In genomic region chr17:70168979-70169706, GRCh38 we compare ENCODE assay signal across 8 cellular contexts. TPM values are rescaled to one million over a fixed set of nuclear protein-coding genes. Genes with fewer than 3 reads are reported as not detected.
DNase-seq lines count a peak whose midpoint lies in the region; ATAC-seq lines count a peak whose summit lies in the region.

Gene KCNJ2 (plus strand): TSS chr17:70169532. CDS start chr17:70175040, 5,508 bp downstream.

- CTCF ChIA-PET in CD8-positive, alpha-beta memory T cell (lab: Charles Lee): no interaction called here

- H3K36me3 ChIP-seq in CD8-positive, alpha-beta memory T cell (ENCODE audit: insufficient read depth, low read length): no peaks in the 10 kb centered on the region
- no peaks in the 10 kb centered on the region for H3K36me3 ChIP-seq in subcutaneous abdominal adipose tissue (ENCODE audit: control insufficient read depth in 5 of 5, insufficient read depth in 5 of 5, low read length in 5 of 5)

- no peak within 1 kb of the TSS for H3K4me3 ChIP-seq in CD8-positive, alpha-beta memory T cell (ENCODE audit: low read length)
- peak within 1 kb of the TSS; percentile 69 to 78 (median 74) for H3K4me3 ChIP-seq in subcutaneous abdominal adipose tissue (ENCODE audit: low read depth in 1 of 5, low read length in 5 of 5)

- DNase-seq in CD8-positive, alpha-beta memory T cell: peak in 1 of 5 donors; percentile 3
- DNase-seq in NCI-H69 (lab: John Stamatoyannopoulos, UW) (peak; percentile 93), fibroblast of peridontal ligament (ENCODE audit: extremely low read depth) (peak; percentile 72), myocyte (ENCODE audit: low read depth) (peak; percentile 94)
- DNase-seq in activated T-cell treated with anti-CD3 and anti-CD28 coated beads, Interleukin-2, amount 50 U/mL, for 24 hours: peak; percentile 62

- H3K36me3 Mint-ChIP-seq in CD8-positive, alpha-beta memory T cell: no peaks in the 10 kb centered on the region
- no peaks in the 10 kb centered on the region for H3K36me3 Mint-ChIP-seq in activated T-cell treated with anti-CD3 and anti-CD28 coated beads, Interleukin-2, amount 50 U/mL, for 24 hours (ENCODE audit: low read depth)

- peaks cover 11% of the 10 kb centered on the region for H3K4me1 ChIP-seq in CD8-positive, alpha-beta memory T cell (ENCODE audit: insufficient read depth, low read length)
- H3K4me1 ChIP-seq in subcutaneous abdominal adipose tissue (ENCODE audit: control insufficient read depth in 5 of 5, insufficient read depth in 5 of 5, low read length in 5 of 5): peaks cover 3 to 27% (median 23%) of the 10 kb centered on the region in 5 donors

- H3K9me3 ChIP-seq in CD8-positive, alpha-beta memory T cell (ENCODE audit: low read length): no peaks in the 10 kb centered on the region
- no peaks in the 10 kb centered on the region for H3K9me3 ChIP-seq in subcutaneous abdominal adipose tissue (ENCODE audit: control insufficient read depth in 5 of 5, low read length in 5 of 5)

- no peak within 1 kb of the TSS for H3K27ac ChIP-seq in CD8-positive, alpha-beta memory T cell (ENCODE audit: low read depth, low read length)
- peak within 1 kb of the TSS; percentile 9 for H3K27ac ChIP-seq in subcutaneous abdominal adipose tissue (ENCODE audit: low read depth, low read length)

- peak within 1 kb of the TSS in 1 of 8 donors; percentile 39 for H3K27ac Mint-ChIP-seq in CD8-positive, alpha-beta memory T cell
- no peak within 1 kb of the TSS for H3K27ac Mint-ChIP-seq in activated T-cell treated with anti-CD3 and anti-CD28 coated beads, Interleukin-2, amount 50 U/mL, for 24 hours

- peak; percentile 96 for ATAC-seq in GM19452 (IDR thresholded peaks at IDR 0.05; ENCODE audit: unreplicated experiment)
- ATAC-seq in HG03469 (IDR thresholded peaks at IDR 0.05; ENCODE audit: unreplicated experiment): peak; percentile 91

- peaks cover 0 to 1% (median 0%) of the 10 kb centered on the region in 5 donors for H3K9me3 Mint-ChIP-seq in CD8-positive, alpha-beta memory T cell
- no peaks in the 10 kb centered on the region for H3K9me3 Mint-ChIP-seq in activated T-cell treated with anti-CD3 and anti-CD28 coated beads, Interleukin-2, amount 50 U/mL, for 24 hours

- H3K4me3 Mint-ChIP-seq in CD8-positive, alpha-beta memory T cell: peak within 1 kb of the TSS in 6 of 7 donors; percentile 38 to 75 (median 66)
- H3K4me3 Mint-ChIP-seq in activated T-cell treated with anti-CD3 and anti-CD28 coated beads, Interleukin-2, amount 50 U/mL, for 24 hours: peak within 1 kb of the TSS; percentile 66

- POLR2A ChIA-PET in CD8-positive, alpha-beta memory T cell (lab: Charles Lee): no interaction called here

- peak within 1 kb of the TSS in 4 of 5 donors; percentile 3 to 68 (median 59) for H3K9ac ChIP-seq in subcutaneous abdominal adipose tissue (ENCODE audit: low read length in 5 of 5)

- H3K27me3 Mint-ChIP-seq in CD8-positive, alpha-beta memory T cell: peaks cover 43 to 68% of the 10 kb centered on the region in 2 donors
- H3K27me3 Mint-ChIP-seq in activated T-cell treated with anti-CD3 and anti-CD28 coated beads, Interleukin-2, amount 50 U/mL, for 24 hours: peaks cover 78% of the 10 kb centered on the region

- H3K4me1 Mint-ChIP-seq in CD8-positive, alpha-beta memory T cell: peaks cover 9 to 21% (median 9%) of the 10 kb centered on the region in 3 donors
- H3K4me1 Mint-ChIP-seq in activated T-cell treated with anti-CD3 and anti-CD28 coated beads, Interleukin-2, amount 50 U/mL, for 24 hours (ENCODE audit: low read depth): peaks cover 20% of the 10 kb centered on the region

- H3K27me3 ChIP-seq in CD8-positive, alpha-beta memory T cell (ENCODE audit: insufficient read depth, low read length, poor library complexity, severe bottlenecking): peaks cover 7% of the 10 kb centered on the region
- H3K27me3 ChIP-seq in subcutaneous abdominal adipose tissue (ENCODE audit: control insufficient read depth in 5 of 5, insufficient read depth in 4 of 5, low read length in 5 of 5): peaks cover 0 to 9% (median 5%) of the 10 kb centered on the region in 5 donors

RNA-seq across cellular contexts. Expression of gene KCNJ2, which starts in this region (rescaled TPM):
- total RNA-seq in CD8-positive, alpha-beta memory T cell: not detected
- polyA plus RNA-seq in CD8-positive, alpha-beta memory T cell: not detected
- total RNA-seq in myocyte: 13.9 and 97.0 TPM in 2 replicates
- polyA plus RNA-seq in myocyte (2012): 2.6 TPM

Comparison
In these comparisons a context has a peak if more than half of its experiments do, and no peak if none do; other contexts are left out.
1. RNA of gene KCNJ2 (total RNA-seq): 13.9 to 97.0 TPM in myocyte; not detected in CD8-positive, alpha-beta memory T cell; every median in the first group is over 10 times any median in the second.